In genomic region chr2:194260185-194260584, GRCh38 we compare ENCODE assay signal across 30 cellular contexts.
"Had no signal": no experiment of that assay in that cellular context is flagged by ENCODE, and none has a peak within 500 bp of the region (broad histone marks: within the 10 kb centered on the region; RNA-seq: fewer than 3 reads in every experiment).

No MANE protein-coding gene starts in this region.

- DNase-seq: activated CD4-positive, alpha-beta T cell treated with anti-CD3 and anti-CD28 coated beads for 36 hours; activated CD4-positive, alpha-beta T cell treated with anti-CD3 and anti-CD28 coated beads, Interleukin-2, amount 10 ng/mL, durations not matched to agents 7 days and 5 days; activated CD4-positive, alpha-beta T cell treated with anti-CD3 and anti-CD28 coated beads, Interleukin-2, amount 50 U/mL, for 48 hours; activated CD8-positive, alpha-beta T cell treated with anti-CD3 and anti-CD28 coated beads, Interleukin-2, amount 10 ng/mL, durations not matched to agents 7 days and 5 days; activated gamma-delta T cell; activated naive CD4-positive, alpha-beta T cell treated with anti-CD3 and anti-CD28 coated beads for 36 hours; activated naive CD8-positive, alpha-beta T cell treated with anti-CD3 and anti-CD28 coated beads, Interleukin-2, amount 50 U/mL, for 24 hours; activated T-cell treated with anti-CD3 and anti-CD28 coated beads, Interleukin-2, amount 50 U/mL, for 24 hours; anterior cingulate cortex; caudate nucleus; cerebellar nuclear complex; Karpas-422; KBM-7; NCI-H1105; NCI-H1417 treated with DMSO at 0.1 percent for 48 hours; NCI-H1694; NCI-H1930; NCI-H2081 treated with DMSO at 0.1 percent for 48 hours; NCI-H345; NCI-H524 treated with DMSO at 0.1 percent for 48 hours; NCI-H748 treated with DMSO at 0.1 percent for 48 hours; SHP77 treated with DMSO at 0.1 percent for 48 hours; SW 1271; T-helper 1 cell; T-helper 2 cell; T-helper 9 cell; WERI-Rb-1 had no signal

- H3K27me3 ChIP-seq: SJSA1 had no signal

- H3K4me1 ChIP-seq: SJSA1 had no signal

- H3K4me3 ChIP-seq: SJSA1 had no signal

- H3K27ac ChIP-seq: SJSA1, WERI-Rb-1 had no signal

- ATAC-seq: activated CD4-positive, alpha-beta T cell treated with anti-CD3 and anti-CD28 coated beads for 36 hours; activated CD8-positive, alpha-beta T cell treated with anti-CD3 and anti-CD28 coated beads, Interleukin-2, amount 10 ng/mL, durations not matched to agents 7 days and 5 days; activated naive CD8-positive, alpha-beta T cell treated with anti-CD3 and anti-CD28 coated beads, Interleukin-2, amount 50 U/mL, for 24 hours; Panc1; SK-N-SH treated with all-trans-retinoic acid at 6 μM for 48 hours had no signal

- H3K36me3 ChIP-seq: SJSA1, WERI-Rb-1 had no signal
